Comparison of ENCODE assay signal across 17 cellular contexts in the genomic region with DNA sequence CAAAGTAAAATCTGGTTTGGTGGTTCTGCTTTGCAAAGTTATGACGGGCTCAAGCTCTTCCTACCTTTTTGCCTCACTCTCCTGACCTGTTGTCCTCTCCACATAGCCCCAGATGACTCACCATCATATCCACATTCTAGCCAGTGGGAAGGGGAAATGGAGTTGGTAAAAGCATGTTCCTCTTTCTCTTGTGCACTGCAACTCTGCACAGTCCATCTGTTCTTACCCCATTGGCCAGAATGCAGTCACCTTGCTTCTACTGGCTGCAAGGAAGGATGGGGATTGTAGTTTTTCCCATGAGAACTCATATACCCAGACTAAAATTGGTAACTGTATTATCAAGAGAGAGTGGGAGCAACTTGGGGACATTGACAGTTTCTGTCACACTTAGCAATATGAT. TPM values are rescaled to one million over a fixed set of nuclear protein-coding genes. Genes with fewer than 3 reads are reported as not detected.
A peak's percentile ranks its signal among the peaks of the same experiment; 100 is the strongest.
DNase-seq lines count a peak whose midpoint lies in the region; ATAC-seq, FAIRE-seq and TF ChIP-seq lines count a peak whose summit lies in the region.
"Had no signal": no experiment of that assay in that cellular context is flagged by ENCODE, and none has a peak within 500 bp of the region (broad histone marks: within the 10 kb centered on the region; RNA-seq: fewer than 3 reads in every experiment).

No MANE protein-coding gene starts in this region.

- H3F3A ChIP-seq in SK-N-SH (replicated peaks; ENCODE audit: insufficient read depth): no peaks in the 10 kb centered on the region

- H3K9me2 ChIP-seq in SK-N-SH: no peaks in the 10 kb centered on the region

- TF ChIP-seq EP300 in SK-N-SH (IDR thresholded peaks at IDR 0.05; ENCODE audit: borderline replicate concordance in 1 of 2, low read depth in 1 of 2, low read length in 1 of 2): no peak

- H3K4me2 ChIP-seq in SK-N-SH (no peak overlapping the region), osteoblast (ENCODE audit: insufficient read depth, low read length) (no peak overlapping the region)

- ATAC-seq in SK-N-SH treated with all-trans-retinoic acid at 6 μM for 48 hours (peak; percentile 51; the same call in 2 of the 3 replicates), GM21526 (IDR thresholded peaks at IDR 0.05; ENCODE audit: low FRiP score, unreplicated experiment) (no peak)

- FAIRE-seq in bronchial epithelial cell (lab: Jason Lieb, UNC): no peak

- DNase-seq in SK-N-SH: no peak
- DNase-seq in NAMALWA (ENCODE audit: low spot score): peak; percentile 2
- peak; percentile 43 for DNase-seq in bronchial epithelial cell (ENCODE audit: low read depth)
- DNase-seq in osteoblast (ENCODE audit: insufficient read length, low spot score, missing footprints): no peak
- DNase-seq in hypothalamus (lab: John Stamatoyannopoulos, UW): no peak
- no peak for DNase-seq in stimulated activated CD4-positive, alpha-beta T cell treated with anti-CD3 and anti-CD28 coated beads, Interleukin-1b, Interleukin-23, amount 100 ng/mL, for 48 hours
- DNase-seq: DND-41; GOT3; NCI-H1048; NCI-H510A treated with DMSO at 0.1 percent for 48 hours; stimulated activated naive CD4-positive, alpha-beta T cell treated with Interleukin-2 at 50 U/mL for 16 hours had no signal

- no peak for TF ChIP-seq CTCF in SK-N-SH (IDR thresholded peaks at IDR 0.05)
- TF ChIP-seq CTCF in bronchial epithelial cell (IDR thresholded peaks at IDR 0.05; ENCODE audit: insufficient read depth, low read length, severe bottlenecking): no peak
- TF ChIP-seq CTCF in osteoblast (IDR thresholded peaks at IDR 0.05; ENCODE audit: extremely low read depth, low read depth, low read length): no peak

- H3K27me3 ChIP-seq in SK-N-SH (ENCODE audit: insufficient read depth) (no peaks in the 10 kb centered on the region), bronchial epithelial cell (ENCODE audit: control insufficient read depth, insufficient read depth, low read length) (no peaks in the 10 kb centered on the region), osteoblast (ENCODE audit: insufficient read depth, low read length) (no peaks in the 10 kb centered on the region)
- H3K27me3 ChIP-seq: ascending aorta, neutrophil had no signal

- H3K9me3 ChIP-seq in SK-N-SH (no peaks in the 10 kb centered on the region), osteoblast (ENCODE audit: low read depth, low read length) (no peaks in the 10 kb centered on the region)
- H3K9me3 ChIP-seq: ascending aorta, neutrophil had no signal

- no peak overlapping the region for H2AFZ ChIP-seq in SK-N-SH (ENCODE audit: low read depth)
- peak overlapping the region; percentile 44 for H2AFZ ChIP-seq in osteoblast (ENCODE audit: low read length)

- H3K4me3 ChIP-seq in SK-N-SH (ENCODE audit: low read depth in 2 of 2, low read length in 1 of 2) (no peak overlapping the region), bronchial epithelial cell (ENCODE audit: low read depth, low read length) (no peak overlapping the region), osteoblast (ENCODE audit: insufficient read depth, low read length) (no peak overlapping the region)
- H3K4me3 ChIP-seq: ascending aorta had no signal

- H3K4me1 ChIP-seq in SK-N-SH (ENCODE audit: control insufficient read depth in 1 of 2, insufficient read depth in 2 of 2, low read depth in 1 of 2, low read length in 1 of 2): no peaks in the 10 kb centered on the region
- peaks cover 16% of the 10 kb centered on the region for H3K4me1 ChIP-seq in osteoblast (ENCODE audit: insufficient read depth, low read length)
- H3K4me1 ChIP-seq: ascending aorta had no signal

- no peak overlapping the region for H3K27ac ChIP-seq in SK-N-SH (ENCODE audit: low read depth in 2 of 2, low read length in 1 of 2)
- H3K27ac ChIP-seq in osteoblast (ENCODE audit: low read depth, low read length): no peak overlapping the region
- H3K27ac ChIP-seq: ascending aorta, epithelial cell of prostate, neutrophil had no signal

- no peak for TF ChIP-seq RAD21 in SK-N-SH (IDR thresholded peaks at IDR 0.05; ENCODE audit: low read length)

- H4K20me1 ChIP-seq in SK-N-SH (ENCODE audit: insufficient read depth) (no peaks in the 10 kb centered on the region), osteoblast (ENCODE audit: insufficient read depth, low read length) (no peaks in the 10 kb centered on the region)

- H3K36me3 ChIP-seq in SK-N-SH (replicated peaks in 1 of 2; ENCODE audit: control insufficient read depth in 1 of 2, insufficient read depth in 2 of 2, low read length in 1 of 2): no peaks in the 10 kb centered on the region
- H3K36me3 ChIP-seq in bronchial epithelial cell (ENCODE audit: control insufficient read depth, insufficient read depth, low read length): no peaks in the 10 kb centered on the region
- H3K36me3 ChIP-seq in osteoblast (ENCODE audit: insufficient read depth, low read length): no peaks in the 10 kb centered on the region
- H3K36me3 ChIP-seq: ascending aorta, neutrophil had no signal

- H3K79me2 ChIP-seq in SK-N-SH (ENCODE audit: insufficient read depth): no peaks in the 10 kb centered on the region
- H3K79me2 ChIP-seq in osteoblast (ENCODE audit: insufficient read depth, low read length): no peaks in the 10 kb centered on the region

- CTCF ChIA-PET in SK-N-SH (lab: Yijun Ruan, JAX): interaction anchor here (0.7 to 2.2 kb wide), 10 partner anchors 14 to 875 kb away, joined by 3 to 18 read pairs (median 4); partner anchors contain the start of genes PTGR3 and TSHZ1

- H3K9ac ChIP-seq in SK-N-SH: no peak overlapping the region

- POLR2A ChIA-PET in SK-N-SH (lab: Yijun Ruan, JAX): no interaction called here

- 50% methylated on average over 1 of the region's 1 CpG for WGBS in SK-N-SH (ENCODE audit: low lambda C conversion rate)

TF ChIP-seq in SK-N-SH treated with all-trans-retinoic acid at 6 μM for 48 hours, 23 proteins besides CTCF, POLR2A, EP300 and RAD21:
- no peak for TF ChIP-seq ZNF565 (CRISPR knock-in tag; conservative IDR thresholded peaks at IDR 0.05; ENCODE audit: low read depth)
- TF ChIP-seq ZFP30 (CRISPR knock-in tag; IDR thresholded peaks at IDR 0.05): no peak
- no peak for TF ChIP-seq ZC3H10 (CRISPR knock-in tag; IDR thresholded peaks at IDR 0.05)
- no peak for TF ChIP-seq ZFP3 (CRISPR knock-in tag; IDR thresholded peaks at IDR 0.05)
- no peak for TF ChIP-seq ZNF8 (CRISPR knock-in tag; IDR thresholded peaks at IDR 0.05)
- TF ChIP-seq RARB (CRISPR knock-in tag; IDR thresholded peaks at IDR 0.05): no peak

TF ChIP-seq in SK-N-SH, 30 proteins besides CTCF, POLR2A, EP300 and RAD21 (continues in another document):
- TF ChIP-seq ELF1 (IDR thresholded peaks at IDR 0.05): no peak
- TF ChIP-seq, protein P1, sequence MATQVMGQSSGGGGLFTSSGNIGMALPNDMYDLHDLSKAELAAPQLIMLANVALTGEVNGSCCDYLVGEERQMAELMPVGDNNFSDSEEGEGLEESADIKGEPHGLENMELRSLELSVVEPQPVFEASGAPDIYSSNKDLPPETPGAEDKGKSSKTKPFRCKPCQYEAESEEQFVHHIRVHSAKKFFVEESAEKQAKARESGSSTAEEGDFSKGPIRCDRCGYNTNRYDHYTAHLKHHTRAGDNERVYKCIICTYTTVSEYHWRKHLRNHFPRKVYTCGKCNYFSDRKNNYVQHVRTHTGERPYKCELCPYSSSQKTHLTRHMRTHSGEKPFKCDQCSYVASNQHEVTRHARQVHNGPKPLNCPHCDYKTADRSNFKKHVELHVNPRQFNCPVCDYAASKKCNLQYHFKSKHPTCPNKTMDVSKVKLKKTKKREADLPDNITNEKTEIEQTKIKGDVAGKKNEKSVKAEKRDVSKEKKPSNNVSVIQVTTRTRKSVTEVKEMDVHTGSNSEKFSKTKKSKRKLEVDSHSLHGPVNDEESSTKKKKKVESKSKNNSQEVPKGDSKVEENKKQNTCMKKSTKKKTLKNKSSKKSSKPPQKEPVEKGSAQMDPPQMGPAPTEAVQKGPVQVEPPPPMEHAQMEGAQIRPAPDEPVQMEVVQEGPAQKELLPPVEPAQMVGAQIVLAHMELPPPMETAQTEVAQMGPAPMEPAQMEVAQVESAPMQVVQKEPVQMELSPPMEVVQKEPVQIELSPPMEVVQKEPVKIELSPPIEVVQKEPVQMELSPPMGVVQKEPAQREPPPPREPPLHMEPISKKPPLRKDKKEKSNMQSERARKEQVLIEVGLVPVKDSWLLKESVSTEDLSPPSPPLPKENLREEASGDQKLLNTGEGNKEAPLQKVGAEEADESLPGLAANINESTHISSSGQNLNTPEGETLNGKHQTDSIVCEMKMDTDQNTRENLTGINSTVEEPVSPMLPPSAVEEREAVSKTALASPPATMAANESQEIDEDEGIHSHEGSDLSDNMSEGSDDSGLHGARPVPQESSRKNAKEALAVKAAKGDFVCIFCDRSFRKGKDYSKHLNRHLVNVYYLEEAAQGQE (IDR thresholded peaks at IDR 0.05; ENCODE audit: low read depth, low read length): no peak
- TF ChIP-seq MXI1 (IDR thresholded peaks at IDR 0.05; ENCODE audit: low read depth, low read length): no peak
- TF ChIP-seq SIN3A (IDR thresholded peaks at IDR 0.05; ENCODE audit: borderline replicate concordance, low read depth, low read length): no peak
- TF ChIP-seq FOXM1 (IDR thresholded peaks at IDR 0.05; ENCODE audit: low read depth): no peak
- TF ChIP-seq FOSL2 (IDR thresholded peaks at IDR 0.05; ENCODE audit: borderline replicate concordance, low read depth): no peak
- TF ChIP-seq RXRA (IDR thresholded peaks at IDR 0.05; ENCODE audit: borderline replicate concordance, low read depth): no peak
- no peak for TF ChIP-seq CHD2 (IDR thresholded peaks at IDR 0.05; ENCODE audit: low read length, partially characterized antibody)
- TF ChIP-seq JUND (IDR thresholded peaks at IDR 0.05): no peak
- no peak for TF ChIP-seq NFIC (IDR thresholded peaks at IDR 0.05; ENCODE audit: borderline replicate concordance)
- TF ChIP-seq, protein P2, sequence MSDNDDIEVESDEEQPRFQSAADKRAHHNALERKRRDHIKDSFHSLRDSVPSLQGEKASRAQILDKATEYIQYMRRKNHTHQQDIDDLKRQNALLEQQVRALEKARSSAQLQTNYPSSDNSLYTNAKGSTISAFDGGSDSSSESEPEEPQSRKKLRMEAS (IDR thresholded peaks at IDR 0.05; ENCODE audit: low read depth): no peak

RNA-seq across cellular contexts. Expression of gene SMIM21, which starts 50.4 kb away (rescaled TPM):
- polyA plus RNA-seq in SK-N-SH (2012; rRNA removed): not detected in 2 replicates
- not detected in 2 replicates for polyA plus RNA-seq in SK-N-SH (2012; cell fraction: cytosol; rRNA removed)
- not detected in 2 replicates for polyA plus RNA-seq in SK-N-SH (2012; cell fraction: nucleus; rRNA removed)
- total RNA-seq in bronchial epithelial cell (not detected in 2 replicates), osteoblast (not detected in 2 replicates)
- total RNA-seq: ascending aorta; T-helper 2 cell treated with Interferon-gamma antibody and Interleukin-4, amounts not matched to agents 100 ng/mL and 5 ng/mL, for 36 hours had no signal

Comparison
In these comparisons a context has a peak if more than half of its experiments do, and no peak if none do; other contexts are left out.
1. DNase-seq: peak in NAMALWA (single experiment) and bronchial epithelial cell (single experiment); none in SK-N-SH (single experiment), osteoblast (single experiment), hypothalamus (0 of 51) and stimulated activated CD4-positive, alpha-beta T cell treated with anti-CD3 and anti-CD28 coated beads, Interleukin-1b, Interleukin-23, amount 100 ng/mL, for 48 hours (single experiment).